2 cellular contexts compared by ENCODE assay signal in the genomic region with DNA sequence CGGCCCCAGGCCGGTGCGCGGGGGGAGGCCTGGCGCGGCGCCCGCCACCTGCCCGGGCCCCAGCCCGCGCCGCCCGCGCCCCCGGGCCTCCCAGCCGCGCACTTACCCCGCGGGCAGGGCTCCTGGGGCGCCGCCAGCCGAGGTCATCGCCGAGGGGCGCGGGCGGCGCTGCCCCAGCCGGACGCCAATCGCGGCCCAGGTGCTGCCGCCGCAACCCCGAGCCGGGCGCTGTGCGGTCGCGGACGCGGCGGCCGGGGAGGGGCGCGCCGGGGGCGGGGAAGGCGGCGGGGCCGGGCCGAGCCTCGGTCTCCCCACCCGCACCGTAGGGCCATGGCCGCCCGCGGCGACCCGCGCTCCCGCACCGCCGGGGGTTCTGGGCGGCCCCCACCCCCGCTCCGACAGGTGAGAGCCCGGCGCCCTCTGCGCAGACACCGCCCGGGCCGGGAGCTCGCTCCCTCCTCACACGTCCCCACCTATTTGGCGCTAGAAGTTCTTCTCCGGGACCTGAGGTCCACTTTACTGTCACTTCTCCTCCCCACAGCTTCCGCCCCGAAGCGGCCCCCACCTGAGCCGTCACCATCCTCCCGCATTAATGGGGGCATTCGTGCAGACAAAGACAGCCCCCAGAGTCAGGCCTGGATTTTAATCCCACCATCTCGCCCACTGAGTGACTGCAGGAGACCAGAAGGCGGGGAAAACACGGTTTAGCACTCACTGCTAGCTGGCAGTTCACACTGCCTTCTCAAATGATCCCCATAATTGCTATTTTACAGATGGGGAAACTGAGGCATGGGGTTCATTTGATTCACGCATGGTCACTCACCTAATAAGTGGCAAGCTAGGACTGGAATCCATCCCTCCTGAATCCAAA.
TF ChIP-seq lines count a peak whose summit lies in the region.

TSS of gene TTC39A (minus strand) at position 232 of the 871 bp plus-strand sequence. CDS start at position 147, 85 bp downstream.

TF ChIP-seq in HCT116, 20 proteins besides CTCF, POLR2A, EP300 and RAD21:
- TF ChIP-seq SP1 (IDR thresholded peaks at IDR 0.05; ENCODE audit: low read depth), result no peak
- peak; percentile 67 for TF ChIP-seq ZFX (IDR thresholded peaks at IDR 0.05)
- TF ChIP-seq POLR2AphosphoS5 (IDR thresholded peaks at IDR 0.05; ENCODE audit: low read depth, low read length), result peak; percentile 22; the same call in 1 of the 2 replicates
- TF ChIP-seq EZH2 (IDR thresholded peaks at IDR 0.05), result no peak
- TF ChIP-seq YY1 (IDR thresholded peaks at IDR 0.05; ENCODE audit: extremely low read depth, insufficient replicate concordance, low read depth, low read length), result no peak
TF ChIP-seq in HCT116: peak in this region for 2.

TF ChIP-seq in K562, 482 proteins besides CTCF, POLR2A, EP300 and RAD21:
- TF ChIP-seq BCOR (IDR thresholded peaks at IDR 0.05) (peak; percentile 78; the same call in 1 of the 2 replicates), ZNF668 (CRISPR knock-in tag; IDR thresholded peaks at IDR 0.05) (0 out of 2 replicates have a peak, but pooled peaks have one; percentile 18), SNIP1 (IDR thresholded peaks at IDR 0.05; ENCODE audit: low read depth) (no peak), THRAP3 (IDR thresholded peaks at IDR 0.05; ENCODE audit: borderline replicate concordance) (no peak), KLF1 (tag; IDR thresholded peaks at IDR 0.05) (peak; percentile 21; the same call in 1 of the 2 replicates)
